In the genomic region with DNA sequence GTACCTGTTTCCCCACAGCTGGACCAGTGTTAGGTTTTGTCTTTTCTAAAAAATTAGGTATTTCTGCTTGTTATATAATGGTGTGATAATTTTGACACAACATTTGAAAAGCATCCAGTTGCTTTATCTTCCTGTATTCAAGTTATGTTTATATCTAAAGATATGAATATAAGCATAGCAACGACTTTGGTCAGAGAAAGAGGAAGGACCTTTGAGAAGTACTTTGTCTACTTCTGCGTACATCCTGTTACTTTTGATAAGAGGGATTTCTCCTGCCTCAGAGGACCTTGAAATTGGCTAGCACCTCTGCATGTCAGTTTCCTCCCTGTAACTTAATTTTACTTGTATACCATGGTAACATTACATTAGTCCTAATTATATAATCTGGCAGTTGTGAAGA, we compare ENCODE assay signal across 15 cellular contexts. TPM values are rescaled to one million over a fixed set of nuclear protein-coding genes. Genes with fewer than 3 reads are reported as not detected.
DNase-seq lines count a peak whose midpoint lies in the region; ATAC-seq, FAIRE-seq and TF ChIP-seq lines count a peak whose summit lies in the region.
"Had no signal": no experiment of that assay in that cellular context is flagged by ENCODE, and none has a peak within 500 bp of the region (broad histone marks: within the 10 kb centered on the region; RNA-seq: fewer than 3 reads in every experiment).

No MANE protein-coding gene starts in this region.

- peaks cover 18% of the 10 kb centered on the region for H3K4me1 Mint-ChIP-seq in activated naive CD4-positive, alpha-beta T cell treated with anti-CD3 and anti-CD28 coated beads, Interleukin-2, amount 10 ng/mL, durations not matched to agents 7 days and 5 days

- H3K4me1 ChIP-seq in heart left ventricle, result peaks cover 0 to 26% (median 7%) of the 10 kb centered on the region in 12 donors
- peaks cover 3 to 30% (median 23%) of the 10 kb centered on the region in 4 donors for H3K4me1 ChIP-seq in upper lobe of left lung

- H3K4me2 ChIP-seq in SU-DHL-6 (ENCODE audit: low read depth, low read length, poor library complexity, severe bottlenecking), result peak overlapping the region; percentile 2

- H3K36me3 Mint-ChIP-seq in activated naive CD4-positive, alpha-beta T cell treated with anti-CD3 and anti-CD28 coated beads, Interleukin-2, amount 10 ng/mL, durations not matched to agents 7 days and 5 days, result peaks cover 18% of the 10 kb centered on the region

- H3K9ac ChIP-seq in SU-DHL-6 (ENCODE audit: low read length), result no peak overlapping the region

- peaks cover 45% of the 10 kb centered on the region for H3K79me2 ChIP-seq in SU-DHL-6 (ENCODE audit: insufficient read depth, low read length)

- H3K27ac ChIP-seq in SU-DHL-6 (ENCODE audit: low read depth, low read length) (peak overlapping the region; percentile 8), heart left ventricle (peak overlapping the region in 4 of 12 donors; percentile 10 to 53 (median 30)), upper lobe of left lung (peak overlapping the region; percentile 31 to 79 (median 42))

- TF ChIP-seq POLR2A in heart left ventricle (IDR thresholded peaks at IDR 0.05) (no peak), upper lobe of left lung (IDR thresholded peaks at IDR 0.05) (no peak)

- H2AFZ ChIP-seq in SU-DHL-6 (ENCODE audit: low read depth, low read length, severe bottlenecking), result no peak overlapping the region

- intact Hi-C loops in heart left ventricle (cut with DNase I), result no loop called here

- no peak overlapping the region for H3K4me3 Mint-ChIP-seq in activated naive CD4-positive, alpha-beta T cell treated with anti-CD3 and anti-CD28 coated beads, Interleukin-2, amount 10 ng/mL, durations not matched to agents 7 days and 5 days

- CTCF ChIA-PET in activated naive CD4-positive, alpha-beta T cell treated with anti-CD3 and anti-CD28 coated beads, Interleukin-2, amount 10 ng/mL, durations not matched to agents 7 days and 5 days (lab: Charles Lee), result no interaction called here

- TF ChIP-seq EP300 in upper lobe of left lung (IDR thresholded peaks at IDR 0.05), result peak in 2 of 4 donors; percentile 11 to 33

- H3K4me3 ChIP-seq in SU-DHL-6 (ENCODE audit: insufficient read depth, low read length, poor library complexity, severe bottlenecking), result no peak overlapping the region
- no peak overlapping the region for H3K4me3 ChIP-seq in heart left ventricle
- H3K4me3 ChIP-seq in upper lobe of left lung, result no peak overlapping the region
- H3K4me3 ChIP-seq: transverse colon had no signal

- TF ChIP-seq CTCF in SU-DHL-6 (IDR thresholded peaks at IDR 0.05; ENCODE audit: insufficient read depth, low read length, poor library complexity, severe bottlenecking) (no peak), heart left ventricle (IDR thresholded peaks at IDR 0.05) (no peak), upper lobe of left lung (IDR thresholded peaks at IDR 0.05) (no peak)

- FAIRE-seq in urothelium cell line (lab: Jason Lieb, UNC), result no peak
- FAIRE-seq: H54, HTR-8/SVneo, small intestine had no signal

- H3K27me3 Mint-ChIP-seq in activated naive CD4-positive, alpha-beta T cell treated with anti-CD3 and anti-CD28 coated beads, Interleukin-2, amount 10 ng/mL, durations not matched to agents 7 days and 5 days, result no peaks in the 10 kb centered on the region

- H3K27me3 ChIP-seq in SU-DHL-6 (ENCODE audit: low read length) (no peaks in the 10 kb centered on the region), heart left ventricle (no peaks in the 10 kb centered on the region), upper lobe of left lung (no peaks in the 10 kb centered on the region)
- H3K27me3 ChIP-seq: transverse colon had no signal

- H3K9me3 ChIP-seq in SU-DHL-6 (ENCODE audit: insufficient read depth, low read length) (no peaks in the 10 kb centered on the region), heart left ventricle (no peaks in the 10 kb centered on the region), upper lobe of left lung (no peaks in the 10 kb centered on the region)
- H3K9me3 ChIP-seq: transverse colon had no signal

- WGBS in heart left ventricle, 4 donors, result 4 to 15% (median 7%) methylated on average over 2 of the region's 2 CpGs
- 9 to 14% methylated on average over 2 of the region's 2 CpGs for WGBS in upper lobe of left lung, 2 donors

- ATAC-seq in heart left ventricle (peak in 3 of 4 donors; percentile 49 to 88 (median 56)), upper lobe of left lung (ENCODE audit: low FRiP score in 2 of 2) (peak in 1 of 2 donors; percentile 43)

- H3K9me3 Mint-ChIP-seq in activated naive CD4-positive, alpha-beta T cell treated with anti-CD3 and anti-CD28 coated beads, Interleukin-2, amount 10 ng/mL, durations not matched to agents 7 days and 5 days, result no peaks in the 10 kb centered on the region

- H3K27ac Mint-ChIP-seq in activated naive CD4-positive, alpha-beta T cell treated with anti-CD3 and anti-CD28 coated beads, Interleukin-2, amount 10 ng/mL, durations not matched to agents 7 days and 5 days, result peak overlapping the region; percentile 45

- DNase-seq in activated naive CD4-positive, alpha-beta T cell treated with anti-CD3 and anti-CD28 coated beads, Interleukin-2, amount 10 ng/mL, durations not matched to agents 7 days and 5 days, result no peak
- no peak for DNase-seq in activated naive CD4-positive, alpha-beta T cell treated with Interleukin-2 at 50 U/mL for 16 hours
- DNase-seq in heart left ventricle (no peak), upper lobe of left lung (no peak), NCI-H526 (lab: John Stamatoyannopoulos, UW) (no peak), DMS153 treated with DMSO at 0.1 percent for 48 hours (lab: John Stamatoyannopoulos, UW; ENCODE audit: unreplicated experiment) (no peak), urothelium cell line (ENCODE audit: low spot score) (no peak)
- DNase-seq: DND-41, kidney glomerular epithelial cell, NCI-H1436 treated with DMSO at 0.1 percent for 48 hours, small intestine, transverse colon had no signal

- no peaks in the 10 kb centered on the region for H3K9me2 ChIP-seq in SU-DHL-6 (replicated peaks; ENCODE audit: insufficient read depth, low read length)

- no peaks in the 10 kb centered on the region for H3K36me3 ChIP-seq in SU-DHL-6 (ENCODE audit: low read length)
- H3K36me3 ChIP-seq in heart left ventricle, result peaks cover 0 to 22% (median 11%) of the 10 kb centered on the region in 9 donors
- peaks cover 0 to 8% (median 0%) of the 10 kb centered on the region in 4 donors for H3K36me3 ChIP-seq in upper lobe of left lung
- H3K36me3 ChIP-seq: transverse colon had no signal

- H3F3A ChIP-seq in SU-DHL-6 (ENCODE audit: insufficient read depth), result no peaks in the 10 kb centered on the region; the same call in 1 of the 2 replicates

- H4K20me1 ChIP-seq in SU-DHL-6 (ENCODE audit: low read depth, low read length), result no peaks in the 10 kb centered on the region

RNA-seq across cellular contexts. Expression of a gene that starts 24.7 kb away (rescaled TPM):
- total RNA-seq in heart left ventricle, result 10 to 100 TPM; 26.4 to 47.0 (median 36.5) TPM
- 10 to 100 TPM; 25.8 to 48.9 TPM for polyA plus RNA-seq in heart left ventricle
- 10 to 100 TPM; 29.9 to 65.9 (median 42.5) TPM for total RNA-seq in upper lobe of left lung

RNA-seq across cellular contexts. Expression of a gene that starts 54.5 kb away (rescaled TPM):
- total RNA-seq in heart left ventricle, result 100 to 1,000 TPM in 7 of 9 donors, 10 to 100 TPM in 2; 72.6 to 147 (median 112) TPM
- 100 to 1,000 TPM in 1 of 2 donors, 10 to 100 TPM in 1; 90.4 to 165 TPM for polyA plus RNA-seq in heart left ventricle
- total RNA-seq in upper lobe of left lung, result 100 to 1,000 TPM; 220 to 925 (median 266) TPM
